In the genomic region with DNA sequence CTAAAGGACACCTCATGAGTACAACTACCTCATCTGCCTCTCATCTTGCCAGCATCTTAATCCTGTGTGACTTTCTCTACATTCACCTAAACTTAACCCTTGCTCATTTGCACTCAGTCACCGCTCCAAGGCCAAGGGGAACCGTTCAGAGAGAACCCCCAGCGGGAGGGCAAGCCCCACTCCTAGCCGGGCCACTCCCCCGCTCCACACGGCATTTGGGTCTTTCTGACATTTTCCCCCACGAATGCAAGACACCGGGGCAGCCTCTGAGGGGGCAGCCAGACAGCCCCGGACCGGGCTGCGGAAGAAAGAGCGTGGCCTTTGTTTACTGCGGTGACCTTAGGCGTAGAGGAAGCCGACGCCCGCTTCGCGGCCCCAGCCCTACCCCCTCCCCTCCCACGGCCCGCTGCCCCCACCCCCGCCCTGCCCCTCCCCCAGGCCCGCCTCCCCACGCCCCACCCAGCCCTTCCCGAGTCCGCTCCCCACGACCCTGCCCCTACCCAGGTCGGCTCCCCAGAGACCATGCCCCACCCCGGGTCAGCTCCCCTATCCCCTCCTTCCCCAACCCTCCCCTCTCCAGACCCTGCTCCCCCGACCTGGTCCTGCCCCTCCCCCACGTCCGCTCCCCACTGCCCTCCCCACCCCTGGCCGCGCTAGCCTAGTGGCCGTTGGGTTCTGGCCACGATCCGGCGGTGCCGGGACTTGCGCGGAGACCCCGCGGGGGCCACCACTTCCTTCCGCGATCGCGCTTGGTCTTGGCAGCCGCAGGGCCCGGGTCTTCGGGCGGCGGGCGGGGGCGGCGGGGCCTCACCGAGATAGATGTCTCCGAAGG, we compare ENCODE assay signal across 8 cellular contexts. TPM values are rescaled to one million over a fixed set of nuclear protein-coding genes. Genes with fewer than 3 reads are reported as not detected.
A peak's percentile ranks its signal among the peaks of the same experiment; 100 is the strongest.
DNase-seq lines count a peak whose midpoint lies in the region; FAIRE-seq and TF ChIP-seq lines count a peak whose summit lies in the region.

No MANE protein-coding gene starts in this region.

- FAIRE-seq in GM12891 (lab: Jason Lieb, UNC) (peak; percentile 43), H1 (lab: Jason Lieb, UNC) (no peak)

- H3K23me2 ChIP-seq in H1 (ENCODE audit: low read depth, low read length) = peaks cover 6% of the 10 kb centered on the region

- H3K18ac ChIP-seq in H1 (ENCODE audit: extremely low read depth, low read length) = no peak overlapping the region

- DNase-seq in GM12891 (ENCODE audit: insufficient read length, low spot score) = peak; percentile 60
- DNase-seq in HL-60 (ENCODE audit: low read depth in 1 of 2, low spot score in 1 of 2) = peak; percentile 20 to 76
- peak; percentile 49 for DNase-seq in activated CD4-positive, alpha-beta T cell treated with anti-CD3 and anti-CD28 coated beads for 48 hours
- no peak for DNase-seq in H1 (ENCODE audit: low read depth in 1 of 2, low spot score in 2 of 2)
- peak; percentile 31 to 76 for DNase-seq in tibial artery
- DNase-seq in NCI-H2081 treated with DMSO at 0.1 percent for 48 hours (lab: John Stamatoyannopoulos, UW) = no peak
- no peak for DNase-seq in SW480 (ENCODE audit: low spot score)

- no peak overlapping the region for H3K14ac ChIP-seq in H1 (ENCODE audit: insufficient read length)

- H3K4me3 ChIP-seq in HL-60 (replicated peaks; ENCODE audit: insufficient read depth, low read length) = peak overlapping the region; percentile 82
- H3K4me3 ChIP-seq in H1 (ENCODE audit: extremely low read depth in 1 of 4, insufficient read depth in 2 of 4, low read depth in 3 of 4, low read length in 4 of 4) = peak overlapping the region; percentile 84 to 95 (median 89)
- peak overlapping the region; percentile 82 to 89 for H3K4me3 ChIP-seq in mucosa of rectum (ENCODE audit: low read length in 2 of 2)
- H3K4me3 ChIP-seq in tibial artery = peak overlapping the region; percentile 97 to 99

- H3K9ac ChIP-seq in H1 (replicated peaks in 1 of 4; ENCODE audit: extremely low read depth in 1 of 4, low read depth in 3 of 4, low read length in 3 of 4) = peak overlapping the region; percentile 85 to 91 (median 90)
- H3K9ac ChIP-seq in mucosa of rectum (ENCODE audit: low read depth in 1 of 2, low read length in 2 of 2) = peak overlapping the region; percentile 87 to 89

- no peak overlapping the region for H4K5ac ChIP-seq in H1 (ENCODE audit: insufficient read length, low read depth, low read length)

- no peak overlapping the region for H2BK12ac ChIP-seq in H1 (ENCODE audit: low read depth, low read length)

- no peak for TF ChIP-seq EP300 in H1 (IDR thresholded peaks at IDR 0.05; ENCODE audit: borderline replicate concordance in 1 of 2, low read depth in 2 of 2, low read length in 2 of 2)

- TF ChIP-seq POLR2A in GM12891 (IDR thresholded peaks at IDR 0.05; ENCODE audit: low read depth, low read length) (peak; percentile 10; the same call in 1 of the 2 replicates), H1 (IDR thresholded peaks at IDR 0.05; ENCODE audit: control extremely low read depth in 1 of 2, low read depth in 2 of 2, low read length in 2 of 2) (no peak; a peak in 2 of 3 replicates)

- H3K27me3 ChIP-seq in HL-60 (ENCODE audit: insufficient read depth, poor library complexity, severe bottlenecking) (no peaks in the 10 kb centered on the region), H1 (replicated peaks in 1 of 4; ENCODE audit: control insufficient read depth in 3 of 4, extremely low read depth in 1 of 4, insufficient read depth in 3 of 4, low read length in 3 of 4) (peaks cover 0 to 5% (median 5%) of the 10 kb centered on the region in 4 experiments; a peak in 3 of 7 replicates), mucosa of rectum (ENCODE audit: control insufficient read depth in 2 of 2, insufficient read depth in 2 of 2, low read length in 2 of 2) (no peaks in the 10 kb centered on the region), tibial artery (no peaks in the 10 kb centered on the region)

- peaks cover 17% of the 10 kb centered on the region for H3K79me1 ChIP-seq in H1 (ENCODE audit: low read depth, low read length)

- H2AK5ac ChIP-seq in H1 (ENCODE audit: low read depth, low read length) = peak overlapping the region; percentile 77; the same call in 1 of the 2 replicates

- H3K23ac ChIP-seq in H1 (ENCODE audit: insufficient read length) = no peak overlapping the region

- H2BK15ac ChIP-seq in H1 (ENCODE audit: low read length) = no peak overlapping the region

- H4K8ac ChIP-seq in H1 (ENCODE audit: extremely low read depth, insufficient read depth, low read length) = peak overlapping the region; percentile 99; the same call in 1 of the 2 replicates

- CTCF ChIA-PET in H1 (lab: Charles Lee; ENCODE audit: partially characterized antibody) = no interaction called here

- peak overlapping the region; percentile 57 for H4K91ac ChIP-seq in H1 (replicated peaks; ENCODE audit: insufficient read length, low read length)

- POLR2A ChIA-PET in H1 (lab: Charles Lee; ENCODE audit: partially characterized antibody) = interaction anchor here (0.7 to 6.4 kb wide), 16 partner anchors 9 to 146 kb away, joined by 3 to 41 read pairs (median 4); a partner anchor contains a TSS

- peaks cover 34 to 37% of the 10 kb centered on the region in 2 experiments for H4K20me1 ChIP-seq in H1 (replicated peaks in 1 of 2; ENCODE audit: control insufficient read depth in 1 of 2, insufficient read depth in 2 of 2, low read length in 2 of 2)

- no peak for TF ChIP-seq RAD21 in H1 (IDR thresholded peaks at IDR 0.05 in 1 of 2, conservative IDR thresholded peaks at IDR 0.05 in 1 of 2; ENCODE audit: low read depth in 2 of 2, low read length in 2 of 2)

- H3K9me3 ChIP-seq in H1 (ENCODE audit: insufficient read depth in 2 of 2, low read depth in 1 of 2, low read length in 1 of 2) (no peaks in the 10 kb centered on the region), mucosa of rectum (ENCODE audit: control insufficient read depth in 2 of 2, low read length in 2 of 2) (no peaks in the 10 kb centered on the region), tibial artery (no peaks in the 10 kb centered on the region)

- H3K4me1 ChIP-seq in H1 (replicated peaks in 1 of 4; ENCODE audit: control insufficient read depth in 3 of 4, insufficient read depth in 4 of 4, low read length in 3 of 4) = peaks cover 0 to 30% (median 7%) of the 10 kb centered on the region in 4 experiments; a peak in 6 of 7 replicates
- H3K4me1 ChIP-seq in mucosa of rectum (ENCODE audit: control insufficient read depth in 2 of 2, insufficient read depth in 2 of 2, low read length in 2 of 2) = peaks cover 55% of the 10 kb centered on the region in 2 donors
- peaks cover 4 to 65% (median 48%) of the 10 kb centered on the region in 4 donors for H3K4me1 ChIP-seq in tibial artery

- 1% methylated on average over 15 of the region's 57 CpGs; no CpG with 5 or more reads in 1 of the 2 experiments for WGBS in H1 (ENCODE audit: extremely low coverage in 1 of 2, insufficient coverage in 1 of 2, insufficient read length in 1 of 2, insufficient replicate concordance in 2 of 2, low coverage in 1 of 2, low lambda C conversion rate in 2 of 2, missing lambda C conversion rate in 1 of 2), 2 experiments

- TF ChIP-seq CTCF in HL-60 (IDR thresholded peaks at IDR 0.05; ENCODE audit: insufficient read depth, low read length) (no peak), H1 (IDR thresholded peaks at IDR 0.05; ENCODE audit: control extremely low read depth in 1 of 3, insufficient read depth in 1 of 3, low read depth in 1 of 3, low read length in 3 of 3) (no peak), tibial artery (IDR thresholded peaks at IDR 0.05) (no peak)

- H2BK120ac ChIP-seq in H1 (replicated peaks; ENCODE audit: low read depth, low read length) = no peak overlapping the region

- H2BK5ac ChIP-seq in H1 (ENCODE audit: low read depth, low read length) = peak overlapping the region; percentile 95

- H2BK20ac ChIP-seq in H1 (ENCODE audit: low read length) = no peak overlapping the region

- no peak overlapping the region for H3K4ac ChIP-seq in H1 (replicated peaks; ENCODE audit: insufficient read length, low read depth, low read length)

- intact Hi-C loops in tibial artery (cut with DNase I; ENCODE audit: low total_unique reads) = no loop called here

- peaks cover 3 to 23% (median 5%) of the 10 kb centered on the region in 4 experiments; a peak in 3 of 8 replicates for H3K36me3 ChIP-seq in H1 (ENCODE audit: control insufficient read depth in 2 of 4, insufficient read depth in 4 of 4, low read length in 3 of 4)
- peaks cover 18 to 20% of the 10 kb centered on the region in 2 donors for H3K36me3 ChIP-seq in mucosa of rectum (ENCODE audit: control insufficient read depth in 2 of 2, insufficient read depth in 2 of 2, low read length in 2 of 2)
- peaks cover 0 to 37% (median 13%) of the 10 kb centered on the region in 3 donors for H3K36me3 ChIP-seq in tibial artery

- peak overlapping the region; percentile 71 to 75 for H3K4me2 ChIP-seq in H1 (ENCODE audit: insufficient read depth in 1 of 2, low read depth in 2 of 2, low read length in 2 of 2)

- H2AFZ ChIP-seq in H1 (ENCODE audit: low read length) = no peak overlapping the region

- peak overlapping the region; percentile 99 for H3K27ac ChIP-seq in HL-60 (replicated peaks)
- H3K27ac ChIP-seq in H1 (ENCODE audit: low read depth, low read length) = peak overlapping the region; percentile 95; the same call in 1 of the 2 replicates
- H3K27ac ChIP-seq in mucosa of rectum (ENCODE audit: low read depth in 2 of 2, low read length in 2 of 2) = peak overlapping the region; percentile 95 to 97
- H3K27ac ChIP-seq in tibial artery = peak overlapping the region; percentile 98 to 99

- H3K79me2 ChIP-seq in H1 (ENCODE audit: control insufficient read depth in 1 of 2, insufficient read depth in 2 of 2, low read length in 2 of 2) = peaks cover 46 to 50% of the 10 kb centered on the region in 2 experiments

- H3K56ac ChIP-seq in H1 (replicated peaks; ENCODE audit: insufficient read length, low read depth, low read length) = no peak overlapping the region

RNA-seq across cellular contexts. Expression of a gene that starts 0.8 kb away (rescaled TPM):
- 60.6 TPM for polyA plus RNA-seq in GM12891 (2012; ENCODE audit: low read depth, missing spikeins)
- 103 and 107 TPM in 2 replicates for total RNA-seq in H1 (2021; fragmentation: NEBNext Ultra II Directional; extraction: Animal tissue kit (Norgen Biotek cat#: 25700))
- 73.5 and 114 TPM in 2 replicates for polyA plus RNA-seq in H1 (2011; rRNA removed)
- 90.3 TPM for polyA plus RNA-seq in H1 (2011; cell fraction: cytosol; rRNA removed)
- 219 TPM for polyA plus RNA-seq in H1 (2011; cell fraction: nucleus; rRNA removed)
- polyA plus RNA-seq in H1 (2012, experiment 1 of 2) = 88.4 to 98.7 TPM (median 95.5 TPM) in 4 replicates
- polyA plus RNA-seq in H1 (2012, experiment 2 of 2) = 70.5 TPM
- polyA plus RNA-seq in H1 (2013, experiment 1 of 2) = 70.2 TPM
- polyA plus RNA-seq in H1 (2013, experiment 2 of 2) = 70.1 TPM
- 71.2 and 71.6 TPM in 2 replicates for polyA minus RNA-seq in H1 (2011; rRNA and poly(A)+ RNA removed)
- 31.2 TPM for polyA minus RNA-seq in H1 (2011; cell fraction: cytosol; rRNA and poly(A)+ RNA removed)
- polyA minus RNA-seq in H1 (2011; cell fraction: nucleus; rRNA and poly(A)+ RNA removed) = 60.9 TPM

RNA-seq across cellular contexts. Expression of a gene that starts 43.9 kb away (rescaled TPM):
- polyA plus RNA-seq in GM12891 (2012; ENCODE audit: low read depth, missing spikeins) = 92.3 TPM
- total RNA-seq in H1 (2021; fragmentation: NEBNext Ultra II Directional; extraction: Animal tissue kit (Norgen Biotek cat#: 25700)) = 3.6 and 3.8 TPM in 2 replicates
- polyA plus RNA-seq in H1 (2011; rRNA removed) = 8.7 and 12.2 TPM in 2 replicates
- 10.9 TPM for polyA plus RNA-seq in H1 (2011; cell fraction: cytosol; rRNA removed)
- 11.1 TPM for polyA plus RNA-seq in H1 (2011; cell fraction: nucleus; rRNA removed)
- 4.4 to 12.8 TPM (median 9.7 TPM) in 4 replicates for polyA plus RNA-seq in H1 (2012, experiment 1 of 2)
- polyA plus RNA-seq in H1 (2012, experiment 2 of 2) = 4.5 TPM
- 15.4 TPM for polyA plus RNA-seq in H1 (2013, experiment 1 of 2)
- 12.6 TPM for polyA plus RNA-seq in H1 (2013, experiment 2 of 2)
- 5.7 and 10.2 TPM in 2 replicates for polyA minus RNA-seq in H1 (2011; rRNA and poly(A)+ RNA removed)
- polyA minus RNA-seq in H1 (2011; cell fraction: cytosol; rRNA and poly(A)+ RNA removed) = 18.5 TPM
- polyA minus RNA-seq in H1 (2011; cell fraction: nucleus; rRNA and poly(A)+ RNA removed) = 9.7 TPM

RNA-seq across cellular contexts. Expression of a gene that starts 44.7 kb away (rescaled TPM):
- polyA plus RNA-seq in GM12891 (2012; ENCODE audit: low read depth, missing spikeins) = 0.18 TPM
- total RNA-seq in H1 (2021; fragmentation: NEBNext Ultra II Directional; extraction: Animal tissue kit (Norgen Biotek cat#: 25700)) = 0.86 and 1.3 TPM in 2 replicates
- polyA plus RNA-seq in H1 (2011; rRNA removed) = 0.83 and 1.8 TPM in 2 replicates
- 0.90 TPM for polyA plus RNA-seq in H1 (2011; cell fraction: cytosol; rRNA removed)
- polyA plus RNA-seq in H1 (2011; cell fraction: nucleus; rRNA removed) = 1.3 TPM
- polyA plus RNA-seq in H1 (2012, experiment 1 of 2) = 0.37 to 2.0 TPM (median 1.2 TPM) in 4 replicates
- 0.37 TPM for polyA plus RNA-seq in H1 (2012, experiment 2 of 2)
- 1.7 TPM for polyA plus RNA-seq in H1 (2013, experiment 1 of 2)
- 1.9 TPM for polyA plus RNA-seq in H1 (2013, experiment 2 of 2)
- polyA minus RNA-seq in H1 (2011; rRNA and poly(A)+ RNA removed) = 0.12 TPM in 1 of 2 replicates, not detected in the other
- polyA minus RNA-seq in H1 (2011; cell fraction: cytosol; rRNA and poly(A)+ RNA removed) = not detected
- polyA minus RNA-seq in H1 (2011; cell fraction: nucleus; rRNA and poly(A)+ RNA removed) = 0.50 TPM

Comparison
In these comparisons a context has a peak if more than half of its experiments do, and no peak if none do; other contexts are left out.
1. DNase-seq: peak in GM12891 (single experiment), HL-60 (2 of 2), activated CD4-positive, alpha-beta T cell treated with anti-CD3 and anti-CD28 coated beads for 48 hours (single experiment) and tibial artery (2 of 2); none in H1 (0 of 2), NCI-H2081 treated with DMSO at 0.1 percent for 48 hours (single experiment) and SW480 (single experiment).
2. Peak in every context shown above with its lines, with median percentiles within 50 percentile points of each other: H3K27ac ChIP-seq and H3K4me3 ChIP-seq.